ENCODE assay signal across 15 cellular contexts in the genomic region with DNA sequence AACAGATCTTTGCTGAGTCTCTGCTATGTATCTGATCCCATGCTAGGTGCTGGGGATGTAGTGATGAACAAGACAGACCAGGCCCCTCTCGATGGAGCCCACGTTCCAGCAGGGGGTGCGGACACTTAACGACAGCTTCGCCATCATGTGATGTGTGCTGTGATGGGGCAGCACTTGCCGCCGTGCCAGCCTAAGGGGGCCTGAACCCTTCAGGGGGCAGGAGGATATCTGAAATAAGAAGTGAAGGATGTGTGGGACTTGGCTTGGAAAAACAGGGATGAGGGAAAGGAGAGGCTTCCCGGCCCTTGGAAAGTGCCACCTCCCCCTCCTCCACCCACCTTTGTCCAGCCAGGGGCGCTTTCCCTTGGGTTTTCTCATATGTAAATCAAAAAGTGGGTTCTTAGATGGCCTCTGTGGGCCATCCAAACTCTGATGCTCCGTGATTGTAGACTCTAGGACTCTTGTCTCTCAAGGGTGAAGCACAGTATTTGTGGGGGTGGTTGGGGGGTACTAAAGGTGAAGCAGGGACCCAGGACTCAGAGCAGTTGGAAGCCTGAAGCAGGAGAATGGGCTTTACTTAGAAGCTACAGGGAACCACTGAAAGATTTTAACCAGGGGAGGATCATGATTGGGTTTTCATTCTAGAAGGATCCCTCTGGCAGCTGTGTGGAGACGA. TPM values are rescaled to one million over a fixed set of nuclear protein-coding genes. Genes with fewer than 3 reads are reported as not detected.
DNase-seq lines count a peak whose midpoint lies in the region; ATAC-seq, FAIRE-seq and TF ChIP-seq lines count a peak whose summit lies in the region.
"Had no signal": no experiment of that assay in that cellular context is flagged by ENCODE, and none has a peak within 500 bp of the region (broad histone marks: within the 10 kb centered on the region; RNA-seq: fewer than 3 reads in every experiment).

No MANE protein-coding gene starts in this region.

- H3K4me1 ChIP-seq in KMS-11 (ENCODE audit: low read depth, poor library complexity, severe bottlenecking) (peaks cover 15% of the 10 kb centered on the region), K562 (replicated peaks in 1 of 2; ENCODE audit: control insufficient read depth in 2 of 2, insufficient read depth in 2 of 2, low read length in 2 of 2) (peaks cover 0 to 25% of the 10 kb centered on the region in 2 experiments; a peak in 2 of 5 replicates), neuronal stem cell (ENCODE audit: control insufficient read depth in 2 of 2, insufficient read depth in 1 of 2, low read depth in 1 of 2, low read length in 2 of 2) (peaks cover 3 to 16% of the 10 kb centered on the region in 2 donors)

- H3K14ac ChIP-seq in neuronal stem cell (ENCODE audit: low read length), result no peak overlapping the region

- H3K23ac ChIP-seq in neuronal stem cell (ENCODE audit: low read depth, low read length, poor library complexity), result no peak overlapping the region

- no peak for TF ChIP-seq CTCF in GM13976 (IDR thresholded peaks at IDR 0.05; ENCODE audit: borderline replicate concordance, control extremely low read depth, extremely low read depth, insufficient read depth, missing control alignments)
- TF ChIP-seq CTCF in KMS-11 (conservative IDR thresholded peaks at IDR 0.05; ENCODE audit: low read depth, low read length), result no peak
- TF ChIP-seq CTCF in K562 (IDR thresholded peaks at IDR 0.05 in 2 of 3, conservative IDR thresholded peaks at IDR 0.05 in 1 of 3; ENCODE audit: insufficient read depth in 2 of 3, low read depth in 1 of 3, low read length in 3 of 3), result no peak

- H3K18ac ChIP-seq in neuronal stem cell (ENCODE audit: low read length), result no peak overlapping the region

- no peaks in the 10 kb centered on the region for H3K79me1 ChIP-seq in neuronal stem cell (ENCODE audit: low read depth, low read length)

- CTCF ChIA-PET in K562 (lab: Yijun Ruan, JAX; ENCODE audit: low intra/inter-chr PET ratio), result interaction anchor here (0.7 to 6.2 kb wide), 11 partner anchors 27 to 442 kb away, joined by 3 to 134 read pairs (median 8); no protein-coding TSS in a partner anchor

- H3K9me1 ChIP-seq in K562 (ENCODE audit: control insufficient read depth, insufficient read depth, low read length), result no peaks in the 10 kb centered on the region

- no peak overlapping the region for H4K91ac ChIP-seq in neuronal stem cell (ENCODE audit: low read depth, low read length, poor library complexity)

- no peaks in the 10 kb centered on the region for H3K9me3 ChIP-seq in K562 (replicated peaks; ENCODE audit: control insufficient read depth, insufficient read depth, low read depth, low read length)
- peaks cover 7 to 8% of the 10 kb centered on the region in 2 donors for H3K9me3 ChIP-seq in neuronal stem cell (replicated peaks in 1 of 2; ENCODE audit: control insufficient read depth in 2 of 2, insufficient read depth in 1 of 2, low read depth in 1 of 2, low read length in 2 of 2)
- H3K9me3 ChIP-seq: tibial artery had no signal

- no peaks in the 10 kb centered on the region for H3K79me2 ChIP-seq in KMS-11 (ENCODE audit: insufficient read depth, low read depth)
- no peaks in the 10 kb centered on the region for H3K79me2 ChIP-seq in K562 (ENCODE audit: control insufficient read depth, insufficient read depth, low read length)

- no peak for TF ChIP-seq POLR2A in K562 (conservative IDR thresholded peaks at IDR 0.05)

- no TSS peak for BruUV-seq in K562 (replicated peaks; lab: Mats Ljungman, UMichigan)

- H3K4me2 ChIP-seq in KMS-11 (peak overlapping the region; percentile 46; the same call in 1 of the 2 replicates), K562 (ENCODE audit: insufficient read depth, low read length) (0 out of 2 replicates have a peak overlapping the region, but pooled peaks have one; percentile 47), neuronal stem cell (ENCODE audit: insufficient read depth, low read length, poor library complexity, severe bottlenecking) (no peak overlapping the region)

- H3K27me3 ChIP-seq in KMS-11 (ENCODE audit: insufficient read depth, low read depth), result peaks cover 72% of the 10 kb centered on the region
- H3K27me3 ChIP-seq in K562 (ENCODE audit: control insufficient read depth in 2 of 2, insufficient read depth in 2 of 2, low read length in 2 of 2), result peaks cover 22 to 35% of the 10 kb centered on the region in 2 experiments; a peak in 4 of 5 replicates
- peaks cover 13 to 60% (median 46%) of the 10 kb centered on the region in 3 experiments for H3K27me3 ChIP-seq in neuronal stem cell (ENCODE audit: control insufficient read depth in 3 of 3, insufficient read depth in 3 of 3, low read depth in 1 of 3, low read length in 3 of 3)

- no peak overlapping the region for H3K4ac ChIP-seq in neuronal stem cell (ENCODE audit: low read length)

- no peak overlapping the region for H2BK12ac ChIP-seq in neuronal stem cell (ENCODE audit: low read length)

- ATAC-seq in K562 (no peak), HG03432 (IDR thresholded peaks at IDR 0.05; ENCODE audit: unreplicated experiment) (no peak)

- H2BK15ac ChIP-seq in neuronal stem cell (ENCODE audit: low read length), result no peak overlapping the region

- DNase-seq in GM13976 (ENCODE audit: low spot score), result peak; percentile 9
- DNase-seq in K562 (ENCODE audit: extremely low read depth in 1 of 4, low spot score in 3 of 4), result no peak
- no peak for DNase-seq in neuronal stem cell (ENCODE audit: low spot score)
- no peak for DNase-seq in NCI-H1930 (lab: John Stamatoyannopoulos, UW)
- no peak for DNase-seq in NCI-H1105 (lab: John Stamatoyannopoulos, UW)
- no peak for DNase-seq in SK-N-DZ (ENCODE audit: low spot score)

- H2BK120ac ChIP-seq in neuronal stem cell (ENCODE audit: low read depth, low read length), result no peak overlapping the region

- no peak overlapping the region for H2BK5ac ChIP-seq in neuronal stem cell (ENCODE audit: low read length)

- POLR2A ChIA-PET in K562 (lab: Yijun Ruan, JAX), result no interaction called here

- peak overlapping the region; percentile 43 for H4K8ac ChIP-seq in neuronal stem cell (ENCODE audit: low read depth, low read length)

- no peak for TF ChIP-seq RAD21 in K562 (CRISPR knock-in tag; conservative IDR thresholded peaks at IDR 0.05 in 1 of 2, IDR thresholded peaks at IDR 0.05 in 1 of 2)

- H4K20me1 ChIP-seq in KMS-11 (ENCODE audit: insufficient read depth), result no peaks in the 10 kb centered on the region
- peaks cover 5% of the 10 kb centered on the region for H4K20me1 ChIP-seq in K562 (replicated peaks; ENCODE audit: control insufficient read depth, insufficient read depth, low read length)

- H3K27ac ChIP-seq in KMS-11, result no peak overlapping the region
- no peak overlapping the region for H3K27ac ChIP-seq in K562 (ENCODE audit: extremely low read depth, low read depth, low read length)
- H3K27ac ChIP-seq in neuronal stem cell (replicated peaks; ENCODE audit: low read length), result no peak overlapping the region
- H3K27ac ChIP-seq: HL-60, tibial artery had no signal

- H2AK5ac ChIP-seq in neuronal stem cell (ENCODE audit: low read depth, low read length), result no peak overlapping the region

- TF ChIP-seq EP300 in K562 (IDR thresholded peaks at IDR 0.05; ENCODE audit: low read length), result no peak

- peak overlapping the region; percentile 99 for H2AFZ ChIP-seq in KMS-11 (ENCODE audit: low read depth)
- H2AFZ ChIP-seq in K562 (ENCODE audit: low read depth, low read length), result peak overlapping the region; percentile 93
- H2AFZ ChIP-seq in neuronal stem cell (ENCODE audit: low read length), result peak overlapping the region; percentile 90

- intact Hi-C loops in K562 (cut with micrococcal nuclease), result loop anchor here (1.0 to 5.0 kb wide), 4 partner anchors 119 to 429 kb away; no protein-coding TSS in a partner anchor

- FAIRE-seq in K562 (lab: Jason Lieb, UNC), result no peak
- FAIRE-seq: astrocyte, H54 had no signal

- 17% methylated on average over 11 of the region's 11 CpGs for WGBS in K562 (ENCODE audit: insufficient coverage, low coverage, missing lambda C conversion rate)
- no CpG with 5 or more reads among the region's 11 CpGs for WGBS in neuronal stem cell (ENCODE audit: extremely low coverage in 2 of 2, insufficient read length in 2 of 2, insufficient replicate concordance in 1 of 2), 2 donors

- H3K9ac ChIP-seq in KMS-11 (no peak overlapping the region), K562 (ENCODE audit: insufficient read depth in 1 of 2, low read depth in 2 of 2, low read length in 2 of 2) (0 out of 4 replicates have a peak overlapping the region, but pooled peaks of 1 of the 2 experiments have one; percentile 10), neuronal stem cell (ENCODE audit: low read depth, low read length, poor library complexity) (no peak overlapping the region)

- no peak overlapping the region for H3K4me3 ChIP-seq in KMS-11 (IDR thresholded peaks at IDR 0.05; ENCODE audit: insufficient read depth, low read depth, low read length)
- H3K4me3 ChIP-seq in K562, result no peak overlapping the region
- no peak overlapping the region for H3K4me3 ChIP-seq in neuronal stem cell (ENCODE audit: low read length in 2 of 2)
- H3K4me3 ChIP-seq: tibial artery had no signal

- in situ Hi-C loops in GM13976 (cut with MboI; ENCODE audit: low sequenced_read_pairs, unreplicated experiment) (no loop called here), K562 (cut with MboI) (loop anchor here (5.0 kb wide), 2 partner anchors 137 to 427 kb away; no protein-coding TSS in a partner anchor)

- no peaks in the 10 kb centered on the region for H3K36me3 ChIP-seq in KMS-11 (ENCODE audit: insufficient read depth)
- H3K36me3 ChIP-seq in K562 (ENCODE audit: control insufficient read depth, insufficient read depth, low read length), result no peaks in the 10 kb centered on the region
- no peaks in the 10 kb centered on the region for H3K36me3 ChIP-seq in neuronal stem cell (replicated peaks in 1 of 2; ENCODE audit: control insufficient read depth in 2 of 2, insufficient read depth in 2 of 2, low read length in 2 of 2)
- H3K36me3 ChIP-seq: tibial artery had no signal

RNA-seq across cellular contexts. Expression of gene DLX3, which starts 4.0 kb away (rescaled TPM):
- not detected in 2 replicates for total RNA-seq in K562 (2011; cell fraction: chromatin; rRNA removed; ENCODE audit: low replicate concordance)
- total RNA-seq in K562 (2011; cell fraction: nucleolus; rRNA removed), result not detected in 2 replicates
- not detected in 2 replicates for total RNA-seq in K562 (2011; cell fraction: nucleoplasm; rRNA removed)
- total RNA-seq in K562 (2014; rRNA removed) (not detected in 2 replicates), K562 (2014; rRNA removed; fragmentation: Illumina TruSeq; extraction: Trizol) (not detected in 2 replicates), K562 (2015; rRNA removed; fragmentation: Illumina TruSeq; extraction: Trizol) (not detected in 2 replicates), K562 (2021) (not detected in 2 replicates)
- polyA plus RNA-seq in K562 (2011; rRNA removed) (not detected in 2 replicates), K562 (2014; fragmentation: Illumina TruSeq; extraction: Trizol) (not detected in 2 replicates), K562 (2014; fragmentation: Nextera tagmentation; extraction: Ambion mirVana) (not detected), K562 (2014; rRNA removed) (not detected in 2 replicates)
- not detected in 2 replicates for polyA plus RNA-seq in K562 (2011; cell fraction: cytosol; rRNA removed)
- not detected in 2 replicates for polyA plus RNA-seq in K562 (2011; cell fraction: nucleus; rRNA removed)
- polyA plus RNA-seq in K562 (2012), result not detected in 2 replicates
- not detected in 2 replicates for polyA minus RNA-seq in K562 (2011; rRNA and poly(A)+ RNA removed)
- not detected in 2 replicates for polyA minus RNA-seq in K562 (2011; cell fraction: cytosol; rRNA and poly(A)+ RNA removed)
- not detected in 2 replicates for polyA minus RNA-seq in K562 (2011; cell fraction: nucleus; rRNA and poly(A)+ RNA removed)
- 1.2 TPM for polyA plus RNA-seq in neuronal stem cell (2013, experiment 1 of 2)
- 1.1 TPM for polyA plus RNA-seq in neuronal stem cell (2013, experiment 2 of 2)
- polyA plus RNA-seq in SK-N-DZ (2014; cell fraction: cytosol; rRNA removed), result not detected in 2 replicates
- polyA plus RNA-seq in SK-N-DZ (2014; cell fraction: nucleus; rRNA removed), result not detected in 2 replicates
- total RNA-seq: fibroblast of lung, NCI-H460, T-cell had no signal
- polyA plus RNA-seq: fibroblast of lung had no signal

RNA-seq across cellular contexts. Expression of gene DLX4, which starts 30.0 kb away (rescaled TPM):
- 2.6 and 9.0 TPM in 2 replicates for total RNA-seq in K562 (2011; cell fraction: chromatin; rRNA removed; ENCODE audit: low replicate concordance)
- 5.0 and 6.3 TPM in 2 replicates for total RNA-seq in K562 (2011; cell fraction: nucleolus; rRNA removed)
- 3.4 and 4.4 TPM in 2 replicates for total RNA-seq in K562 (2011; cell fraction: nucleoplasm; rRNA removed)
- total RNA-seq in K562 (2014; rRNA removed) (0.32 and 0.41 TPM in 2 replicates), K562 (2014; rRNA removed; fragmentation: Illumina TruSeq; extraction: Trizol) (0.25 and 0.32 TPM in 2 replicates), K562 (2015; rRNA removed; fragmentation: Illumina TruSeq; extraction: Trizol) (0.58 and 0.83 TPM in 2 replicates), K562 (2021) (1.7 TPM in 2 replicates)
- polyA plus RNA-seq in K562 (2011; rRNA removed) (1.6 and 2.2 TPM in 2 replicates), K562 (2014; fragmentation: Illumina TruSeq; extraction: Trizol) (0.96 and 1.1 TPM in 2 replicates), K562 (2014; fragmentation: Nextera tagmentation; extraction: Ambion mirVana) (under 1 TPM; 0.15 to 0.39 TPM), K562 (2014; rRNA removed) (0.58 and 1.2 TPM in 2 replicates)
- 0.84 and 2.2 TPM in 2 replicates for polyA plus RNA-seq in K562 (2011; cell fraction: cytosol; rRNA removed)
- 5.6 and 15.3 TPM in 2 replicates for polyA plus RNA-seq in K562 (2011; cell fraction: nucleus; rRNA removed)
- 1.6 and 4.2 TPM in 2 replicates for polyA plus RNA-seq in K562 (2012)
- polyA minus RNA-seq in K562 (2011; rRNA and poly(A)+ RNA removed), result 0.72 and 1.4 TPM in 2 replicates
- polyA minus RNA-seq in K562 (2011; cell fraction: cytosol; rRNA and poly(A)+ RNA removed), result 0.82 and 1.2 TPM in 2 replicates
- 0.67 and 3.2 TPM in 2 replicates for polyA minus RNA-seq in K562 (2011; cell fraction: nucleus; rRNA and poly(A)+ RNA removed)
- polyA plus RNA-seq in neuronal stem cell (2013, experiment 1 of 2), result 0.45 TPM
- 0.61 TPM for polyA plus RNA-seq in neuronal stem cell (2013, experiment 2 of 2)
- 0.17 TPM in 1 of 2 replicates, not detected in the other for polyA plus RNA-seq in SK-N-DZ (2014; cell fraction: cytosol; rRNA removed)
- 0.84 and 1.9 TPM in 2 replicates for polyA plus RNA-seq in SK-N-DZ (2014; cell fraction: nucleus; rRNA removed)
- total RNA-seq: astrocyte, fibroblast of lung had no signal
- polyA plus RNA-seq: fibroblast of lung had no signal

RNA-seq across cellular contexts. Expression of gene ITGA3, which starts 56.9 kb away (rescaled TPM):
- 0.19 and 1.1 TPM in 2 replicates for total RNA-seq in K562 (2011; cell fraction: chromatin; rRNA removed; ENCODE audit: low replicate concordance)
- total RNA-seq in K562 (2011; cell fraction: nucleolus; rRNA removed), result 1.1 and 4.2 TPM in 2 replicates
- 0.51 and 1.1 TPM in 2 replicates for total RNA-seq in K562 (2011; cell fraction: nucleoplasm; rRNA removed)
- total RNA-seq in K562 (2014; rRNA removed), result 0.05 and 0.20 TPM in 2 replicates
- 0.10 and 0.33 TPM in 2 replicates for total RNA-seq in K562 (2014; rRNA removed; fragmentation: Illumina TruSeq; extraction: Trizol)
- total RNA-seq in K562 (2015; rRNA removed; fragmentation: Illumina TruSeq; extraction: Trizol), result 0.11 and 0.14 TPM in 2 replicates
- 0.75 and 1.3 TPM in 2 replicates for total RNA-seq in K562 (2021)
- 0.15 and 0.16 TPM in 2 replicates for polyA plus RNA-seq in K562 (2011; rRNA removed)
- polyA plus RNA-seq in K562 (2011; cell fraction: cytosol; rRNA removed), result 0.13 and 0.30 TPM in 2 replicates
- 0.86 and 1.1 TPM in 2 replicates for polyA plus RNA-seq in K562 (2011; cell fraction: nucleus; rRNA removed)
- polyA plus RNA-seq in K562 (2012), result 0.35 and 1.4 TPM in 2 replicates
- polyA plus RNA-seq in K562 (2014; fragmentation: Illumina TruSeq; extraction: Trizol), result 0.13 and 0.24 TPM in 2 replicates
- not detected for polyA plus RNA-seq in K562 (2014; fragmentation: Nextera tagmentation; extraction: Ambion mirVana)
- 0.03 TPM in 2 replicates for polyA plus RNA-seq in K562 (2014; rRNA removed)
- polyA minus RNA-seq in K562 (2011; rRNA and poly(A)+ RNA removed), result 1.1 TPM in 1 of 2 replicates, not detected in the other
- 0.19 and 2.6 TPM in 2 replicates for polyA minus RNA-seq in K562 (2011; cell fraction: cytosol; rRNA and poly(A)+ RNA removed)
- polyA minus RNA-seq in K562 (2011; cell fraction: nucleus; rRNA and poly(A)+ RNA removed), result 0.56 and 0.67 TPM in 2 replicates
- 8.3 TPM for polyA plus RNA-seq in neuronal stem cell (2013, experiment 1 of 2)
- 6.8 TPM for polyA plus RNA-seq in neuronal stem cell (2013, experiment 2 of 2)
- polyA plus RNA-seq in SK-N-DZ (2014; cell fraction: cytosol; rRNA removed), result 0.78 and 1.8 TPM in 2 replicates
- polyA plus RNA-seq in SK-N-DZ (2014; cell fraction: nucleus; rRNA removed), result 1.8 and 3.1 TPM in 2 replicates
